Comparison of ENCODE assay signal across 12 cellular contexts in the genomic region with DNA sequence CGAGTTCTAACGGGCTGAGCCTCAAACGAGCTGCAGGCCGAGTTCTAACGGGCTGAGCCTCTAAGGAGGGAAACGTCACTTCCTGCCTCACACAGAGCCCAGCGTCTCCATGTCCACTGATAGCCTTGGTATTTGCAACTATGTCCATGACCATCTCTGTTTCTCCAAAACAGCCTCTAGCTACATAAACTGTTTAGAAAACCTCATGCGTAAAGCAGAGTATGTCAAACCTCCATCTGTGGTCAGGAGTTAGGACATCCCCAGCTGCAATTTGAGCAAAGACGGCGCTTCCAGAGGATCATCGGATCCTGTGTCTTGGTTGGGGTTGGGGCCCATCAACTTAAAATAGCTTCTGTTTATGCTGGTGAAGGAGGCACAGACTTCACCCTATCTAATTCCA. TPM values are rescaled to one million over a fixed set of nuclear protein-coding genes. Genes with fewer than 3 reads are reported as not detected.
DNase-seq lines count a peak whose midpoint lies in the region; ATAC-seq and TF ChIP-seq lines count a peak whose summit lies in the region.
"Had no signal": no experiment of that assay in that cellular context is flagged by ENCODE, and none has a peak within 500 bp of the region (broad histone marks: within the 10 kb centered on the region; RNA-seq: fewer than 3 reads in every experiment).

No MANE protein-coding gene starts in this region.

- DNase-seq in AG09319 (ENCODE audit: extremely low read depth, low read depth) (peak; percentile 59), mesenchymal stem cell (peak; percentile 99), NCI-H1694 (lab: John Stamatoyannopoulos, UW) (no peak), PC-9 (no peak), NCI-H2029 treated with DMSO at 0.1 percent for 48 hours (lab: John Stamatoyannopoulos, UW) (no peak)
- DNase-seq: Calu3, NCI-H2081, T-helper 9 cell had no signal

- H2BK12ac ChIP-seq in mesenchymal stem cell (ENCODE audit: low read length in 2 of 2), result peak overlapping the region; percentile 38 to 97

- H3K4me1 ChIP-seq in HUES64 (ENCODE audit: insufficient read depth, low read length) (peaks cover 28% of the 10 kb centered on the region), mesenchymal stem cell (ENCODE audit: control insufficient read depth, insufficient read depth, low read depth, low read length) (peaks cover 80% of the 10 kb centered on the region), PC-9 (replicated peaks; ENCODE audit: insufficient read depth) (0 out of 2 replicates have a peak, but pooled peaks cover 4% of the 10 kb centered on the region), gastroesophageal sphincter (peaks cover 0 to 80% (median 28%) of the 10 kb centered on the region in 3 donors)
- H3K4me1 ChIP-seq: uterus had no signal

- no peak overlapping the region for H3K14ac ChIP-seq in mesenchymal stem cell (ENCODE audit: low read length in 2 of 2)

- POLR2A ChIA-PET in PC-9 (lab: Charles Lee; ENCODE audit: unreplicated experiment), result no interaction called here

- H2BK120ac ChIP-seq in mesenchymal stem cell (ENCODE audit: low read depth, low read length), result peak overlapping the region; percentile 95

- H3K36me3 ChIP-seq in HUES64 (ENCODE audit: insufficient read depth, low read length), result no peaks in the 10 kb centered on the region
- peaks cover 27 to 40% of the 10 kb centered on the region in 2 experiments for H3K36me3 ChIP-seq in mesenchymal stem cell (ENCODE audit: control insufficient read depth in 1 of 2, insufficient read depth in 2 of 2, low read depth in 1 of 2, low read length in 2 of 2)
- no peaks in the 10 kb centered on the region for H3K36me3 ChIP-seq in PC-9 (ENCODE audit: low read depth)
- peaks cover 0 to 20% of the 10 kb centered on the region in 2 donors for H3K36me3 ChIP-seq in gastroesophageal sphincter
- H3K36me3 ChIP-seq: uterus had no signal

- peak overlapping the region; percentile 99 for H4K91ac ChIP-seq in mesenchymal stem cell (ENCODE audit: low read length)

- H3K27me3 ChIP-seq in HUES64 (ENCODE audit: insufficient read depth, low read length) (no peaks in the 10 kb centered on the region), mesenchymal stem cell (ENCODE audit: control insufficient read depth in 1 of 2, insufficient read depth in 1 of 2, low read length in 2 of 2) (no peaks in the 10 kb centered on the region), PC-9 (ENCODE audit: insufficient read depth, low read depth) (no peaks in the 10 kb centered on the region), gastroesophageal sphincter (no peaks in the 10 kb centered on the region)
- H3K27me3 ChIP-seq: uterus had no signal

- H3F3A ChIP-seq in PC-9 (ENCODE audit: insufficient read depth, low read depth), result peaks cover 4% of the 10 kb centered on the region; the same call in 1 of the 2 replicates

- ATAC-seq in activated T-helper 17 cell treated with anti-CD3 and anti-CD28 coated beads, Interleukin-2, amount 50 U/mL, for 72 hours (replicated peaks), result peak; percentile 51
- ATAC-seq in gastroesophageal sphincter, result no peak

- H4K20me1 ChIP-seq in PC-9 (ENCODE audit: insufficient read depth), result no peaks in the 10 kb centered on the region

- H3K4me3 ChIP-seq in HUES64 (ENCODE audit: low read length), result no peak overlapping the region
- H3K4me3 ChIP-seq in mesenchymal stem cell (ENCODE audit: insufficient read depth in 1 of 2, low read depth in 1 of 2, low read length in 2 of 2), result no peak overlapping the region
- no peak overlapping the region for H3K4me3 ChIP-seq in PC-9
- no peak overlapping the region for H3K4me3 ChIP-seq in gastroesophageal sphincter
- H3K4me3 ChIP-seq: uterus had no signal

- H3K4me2 ChIP-seq in mesenchymal stem cell (ENCODE audit: low read length, poor library complexity, severe bottlenecking) (no peak overlapping the region), PC-9 (no peak overlapping the region)

- no peaks in the 10 kb centered on the region for H3K27me3 Mint-ChIP-seq in activated T-helper 17 cell treated with anti-CD3 and anti-CD28 coated beads, Interleukin-2, amount 50 U/mL, for 72 hours

- no TSS peak for BruUV-seq in PC-9 (replicated peaks; lab: Mats Ljungman, UMichigan)

- H2AK5ac ChIP-seq in mesenchymal stem cell (ENCODE audit: low read length, severe bottlenecking), result peak overlapping the region; percentile 49

- peaks cover 42% of the 10 kb centered on the region for H3K36me3 Mint-ChIP-seq in activated T-helper 17 cell treated with anti-CD3 and anti-CD28 coated beads, Interleukin-2, amount 50 U/mL, for 72 hours (ENCODE audit: low read depth)

- no peak overlapping the region for H3K23ac ChIP-seq in mesenchymal stem cell (ENCODE audit: low read length in 2 of 2)

- H3K9ac ChIP-seq in HUES64 (ENCODE audit: low read depth, low read length) (peak overlapping the region; percentile 5; the same call in 1 of the 2 replicates), mesenchymal stem cell (ENCODE audit: low read length) (peak overlapping the region; percentile 63)

- H3K27ac ChIP-seq in HUES64 (ENCODE audit: low read depth, low read length) (peak overlapping the region; percentile 66; the same call in 1 of the 2 replicates), mesenchymal stem cell (ENCODE audit: low read length, poor library complexity, severe bottlenecking) (peak overlapping the region; percentile 84), PC-9 (no peak overlapping the region), gastroesophageal sphincter (peak overlapping the region in 1 of 4 donors; percentile 39)
- H3K27ac ChIP-seq: uterus had no signal

- H2AFZ ChIP-seq in mesenchymal stem cell (ENCODE audit: low read depth, low read length) (no peak overlapping the region), PC-9 (no peak overlapping the region)

- peak overlapping the region; percentile 68 for H3K4me3 Mint-ChIP-seq in activated T-helper 17 cell treated with anti-CD3 and anti-CD28 coated beads, Interleukin-2, amount 50 U/mL, for 72 hours

- TF ChIP-seq CTCF in AG09319 (IDR thresholded peaks at IDR 0.05; ENCODE audit: low read depth, low read length) (no peak), PC-9 (conservative IDR thresholded peaks at IDR 0.05) (no peak), gastroesophageal sphincter (IDR thresholded peaks at IDR 0.05) (no peak)

- H2BK15ac ChIP-seq in mesenchymal stem cell (ENCODE audit: low read depth, poor library complexity, severe bottlenecking), result no peak overlapping the region

- no peak for TF ChIP-seq EP300 in gastroesophageal sphincter (IDR thresholded peaks at IDR 0.05)

- H3K79me2 ChIP-seq in PC-9 (ENCODE audit: low read depth), result no peaks in the 10 kb centered on the region

- CTCF ChIA-PET in PC-9 (lab: Charles Lee), result no interaction called here

- WGBS in HUES64, result 72% methylated on average over 11 of the region's 11 CpGs
- 16% methylated on average over 11 of the region's 11 CpGs for WGBS in mesenchymal stem cell
- WGBS in gastroesophageal sphincter (ENCODE audit: low coverage in 1 of 2), 2 donors, result 51 to 75% methylated on average over 5 to 7 of the region's 11 CpGs

- no peaks in the 10 kb centered on the region for H3K79me1 ChIP-seq in mesenchymal stem cell (replicated peaks; ENCODE audit: low read length, poor library complexity, severe bottlenecking)

- H3K9me2 ChIP-seq in PC-9 (ENCODE audit: insufficient read depth), result no peaks in the 10 kb centered on the region

- peak overlapping the region in 1 of 2 experiments; percentile 98 for H3K4ac ChIP-seq in mesenchymal stem cell (ENCODE audit: low read depth in 1 of 2, low read length in 2 of 2)

- H3K9me3 Mint-ChIP-seq in activated T-helper 17 cell treated with anti-CD3 and anti-CD28 coated beads, Interleukin-2, amount 50 U/mL, for 72 hours, result no peaks in the 10 kb centered on the region

- H3K4me1 Mint-ChIP-seq in activated T-helper 17 cell treated with anti-CD3 and anti-CD28 coated beads, Interleukin-2, amount 50 U/mL, for 72 hours, result peaks cover 50% of the 10 kb centered on the region

- intact Hi-C loops in PC-9 (cut with micrococcal nuclease; ENCODE audit: unreplicated experiment), result no loop called here

- H3K9me3 ChIP-seq in HUES64 (ENCODE audit: insufficient read depth, low read depth, low read length) (no peaks in the 10 kb centered on the region), mesenchymal stem cell (ENCODE audit: control insufficient read depth, low read length) (no peaks in the 10 kb centered on the region), PC-9 (ENCODE audit: insufficient read depth, low read depth) (no peaks in the 10 kb centered on the region), gastroesophageal sphincter (no peaks in the 10 kb centered on the region)
- H3K9me3 ChIP-seq: uterus had no signal

- no peak overlapping the region for H4K8ac ChIP-seq in mesenchymal stem cell (ENCODE audit: low read length)

- peak overlapping the region; percentile 67 for H2BK5ac ChIP-seq in mesenchymal stem cell (ENCODE audit: low read depth, low read length, poor library complexity, severe bottlenecking)

- TF ChIP-seq POLR2A in gastroesophageal sphincter (IDR thresholded peaks at IDR 0.05), result no peak

- H3K18ac ChIP-seq in mesenchymal stem cell (ENCODE audit: low read depth in 1 of 2, low read length in 2 of 2), result peak overlapping the region; percentile 98

- H3K27ac Mint-ChIP-seq in activated T-helper 17 cell treated with anti-CD3 and anti-CD28 coated beads, Interleukin-2, amount 50 U/mL, for 72 hours, result peak overlapping the region; percentile 82

RNA-seq across cellular contexts. Expression of a gene that starts 20.8 kb away (rescaled TPM):
- 12.3 TPM for polyA plus RNA-seq in HUES64 (2013, experiment 1 of 2)
- polyA plus RNA-seq in HUES64 (2013, experiment 2 of 2), result 15.0 TPM
- total RNA-seq in activated T-helper 17 cell treated with anti-CD3 and anti-CD28 coated beads, Interleukin-2, amount 50 U/mL, for 72 hours, result 10 to 100 TPM; 18.4 to 62.5 TPM
- 44.2 TPM for polyA plus RNA-seq in mesenchymal stem cell (2013, experiment 1 of 2)
- 43.9 TPM for polyA plus RNA-seq in mesenchymal stem cell (2013, experiment 2 of 2)
- 9.7 and 10.0 TPM in 2 replicates for total RNA-seq in PC-9 (2021)
- 10 to 100 TPM; 25.0 to 43.1 (median 30.2) TPM for total RNA-seq in gastroesophageal sphincter

Comparison
In these comparisons a context has a peak if more than half of its experiments do, and no peak if none do; other contexts are left out.
1. DNase-seq: peak in AG09319 (single experiment) and mesenchymal stem cell (single experiment); none in NCI-H1694 (single experiment), PC-9 (0 of 2) and NCI-H2029 treated with DMSO at 0.1 percent for 48 hours (single experiment).